Comparison of ENCODE assay signal across 8 cellular contexts in genomic region chr16:68417711-68418301, GRCh38. TPM values are rescaled to one million over a fixed set of nuclear protein-coding genes. Genes with fewer than 3 reads are reported as not detected.
DNase-seq lines count a peak whose midpoint lies in the region; ATAC-seq, FAIRE-seq and TF ChIP-seq lines count a peak whose summit lies in the region.

No MANE protein-coding gene starts in this region.

- DNase-seq in NCI-H2196 treated with DMSO at 0.1 percent for 48 hours (lab: John Stamatoyannopoulos, UW; ENCODE audit: unreplicated experiment) (peak; percentile 70), keratinocyte (ENCODE audit: low read depth, low spot score) (no peak), iPS-NIHi7 (ENCODE audit: extremely low spot score) (no peak), foreskin fibroblast (no peak)
- DNase-seq in activated CD8-positive, alpha-beta memory T cell treated with anti-CD3 and anti-CD28 coated beads, Interleukin-2, amount 50 U/mL, for 24 hours (ENCODE audit: extremely low read depth) = peak; percentile 32
- peak; percentile 21 to 77 for DNase-seq in stimulated activated effector memory CD8-positive, alpha-beta T cell treated with anti-CD3 and anti-CD28 coated beads, Interleukin-12 subunit alpha, Interleukin-12 subunit beta, amount 100 ng/mL, for 72 hours (ENCODE audit: low spot score in 2 of 2)

- ATAC-seq in GM18502 (IDR thresholded peaks at IDR 0.05; ENCODE audit: poor library complexity, unreplicated experiment) (peak; percentile 76), HG02763 (IDR thresholded peaks at IDR 0.05; ENCODE audit: unreplicated experiment) (peak; percentile 59)
- peak; percentile 94 for ATAC-seq in stimulated activated effector memory CD8-positive, alpha-beta T cell treated with anti-CD3 and anti-CD28 coated beads, Interleukin-12 subunit alpha, Interleukin-12 subunit beta, amount 100 ng/mL, for 72 hours

- no peak for TF ChIP-seq CTCF in keratinocyte (optimal IDR thresholded peaks at IDR 0.05 in 1 of 3, IDR thresholded peaks at IDR 0.05 in 1 of 3, conservative IDR thresholded peaks at IDR 0.05 in 1 of 3; ENCODE audit: extremely low read depth in 1 of 3, insufficient read depth in 2 of 3, low read length in 3 of 3)
- TF ChIP-seq CTCF in foreskin fibroblast (IDR thresholded peaks at IDR 0.05; ENCODE audit: low read depth, low read length) = no peak

- no peaks in the 10 kb centered on the region for H3K36me3 ChIP-seq in keratinocyte (ENCODE audit: control insufficient read depth in 2 of 2, extremely low read depth in 1 of 2, insufficient read depth in 2 of 2, low read length in 2 of 2)

- no peaks in the 10 kb centered on the region for H3K9me3 ChIP-seq in keratinocyte (ENCODE audit: control insufficient read depth, low read depth, low read length)

- peaks cover 10% of the 10 kb centered on the region for H3K4me1 ChIP-seq in keratinocyte (ENCODE audit: control insufficient read depth, extremely low read depth, insufficient read depth, low read length)

- FAIRE-seq in keratinocyte (lab: Jason Lieb, UNC) = peak; percentile 41

- no peak overlapping the region for H2AFZ ChIP-seq in keratinocyte (ENCODE audit: control insufficient read depth, low read length)

- H3K4me3 Mint-ChIP-seq in stimulated activated effector memory CD8-positive, alpha-beta T cell treated with anti-CD3 and anti-CD28 coated beads, Interleukin-12 subunit alpha, Interleukin-12 subunit beta, amount 100 ng/mL, for 72 hours = peak overlapping the region; percentile 63

- no peak overlapping the region for H3K27ac ChIP-seq in keratinocyte (ENCODE audit: control insufficient read depth, insufficient read depth, low read length)

- H3K79me2 ChIP-seq in keratinocyte (ENCODE audit: control insufficient read depth, insufficient read depth, low read length) = no peaks in the 10 kb centered on the region

- H3K27me3 ChIP-seq in keratinocyte (ENCODE audit: control insufficient read depth, extremely low read depth, insufficient read depth, low read length) = no peaks in the 10 kb centered on the region

- peak overlapping the region; percentile 73 for H3K4me2 ChIP-seq in keratinocyte (ENCODE audit: control insufficient read depth, extremely low read depth, insufficient read depth, low read depth, low read length)

- no peaks in the 10 kb centered on the region for H3K9me1 ChIP-seq in keratinocyte (ENCODE audit: control insufficient read depth, extremely low read depth, insufficient read depth, low read length)

- H4K20me1 ChIP-seq in keratinocyte (ENCODE audit: control insufficient read depth, extremely low read depth, insufficient read depth, low read length) = no peaks in the 10 kb centered on the region

- peaks cover 3% of the 10 kb centered on the region for H3K9me3 Mint-ChIP-seq in stimulated activated effector memory CD8-positive, alpha-beta T cell treated with anti-CD3 and anti-CD28 coated beads, Interleukin-12 subunit alpha, Interleukin-12 subunit beta, amount 100 ng/mL, for 72 hours

- no peak overlapping the region for H3K9ac ChIP-seq in keratinocyte (ENCODE audit: control insufficient read depth, extremely low read depth, insufficient read depth, low read length)

- dilution Hi-C loops in keratinocyte (cut with MboI; ENCODE audit: extremely low pct_ligation_motif_present, low sequenced_read_pairs) = no loop called here

- H3K4me3 ChIP-seq in keratinocyte (ENCODE audit: control insufficient read depth in 2 of 3, extremely low read depth in 1 of 3, insufficient read depth in 2 of 3, low read depth in 1 of 3, low read length in 3 of 3) (no peak overlapping the region), foreskin fibroblast (ENCODE audit: low read depth in 1 of 2, low read length in 2 of 2) (no peak overlapping the region)

- peaks cover 48% of the 10 kb centered on the region for H3K4me1 Mint-ChIP-seq in stimulated activated effector memory CD8-positive, alpha-beta T cell treated with anti-CD3 and anti-CD28 coated beads, Interleukin-12 subunit alpha, Interleukin-12 subunit beta, amount 100 ng/mL, for 72 hours

- H3K36me3 Mint-ChIP-seq in stimulated activated effector memory CD8-positive, alpha-beta T cell treated with anti-CD3 and anti-CD28 coated beads, Interleukin-12 subunit alpha, Interleukin-12 subunit beta, amount 100 ng/mL, for 72 hours = no peaks in the 10 kb centered on the region

- peak overlapping the region; percentile 88 for H3K27ac Mint-ChIP-seq in stimulated activated effector memory CD8-positive, alpha-beta T cell treated with anti-CD3 and anti-CD28 coated beads, Interleukin-12 subunit alpha, Interleukin-12 subunit beta, amount 100 ng/mL, for 72 hours

RNA-seq across cellular contexts. Expression of gene SMPD3, which starts 30.5 kb away (rescaled TPM):
- polyA plus RNA-seq in keratinocyte = 0.05 to 0.34 TPM (median 0.14 TPM) in 3 replicates
- polyA plus RNA-seq in keratinocyte (2011; ENCODE audit: low read depth) = 1.7 TPM
- 0.02 and 0.12 TPM in 2 replicates for polyA plus RNA-seq in keratinocyte (2011; cell fraction: cytosol; rRNA removed)
- polyA plus RNA-seq in keratinocyte (2011; cell fraction: nucleus; rRNA removed) = 0.60 and 0.96 TPM in 2 replicates
- 0.24 and 3.2 TPM in 2 replicates for polyA plus RNA-seq in keratinocyte (2012; ENCODE audit: low replicate concordance)
- polyA minus RNA-seq in keratinocyte = 1.7 to 4.1 TPM in 2 of 3 replicates, not detected in the other
- not detected for polyA minus RNA-seq in keratinocyte (2011; cell fraction: cytosol; rRNA and poly(A)+ RNA removed)
- polyA minus RNA-seq in keratinocyte (2011; cell fraction: nucleus; rRNA and poly(A)+ RNA removed) = 2.1 and 3.5 TPM in 2 replicates

Comparison
In these comparisons a context has a peak if more than half of its experiments do, and no peak if none do; other contexts are left out.
1. DNase-seq: peak in NCI-H2196 treated with DMSO at 0.1 percent for 48 hours (single experiment), activated CD8-positive, alpha-beta memory T cell treated with anti-CD3 and anti-CD28 coated beads, Interleukin-2, amount 50 U/mL, for 24 hours (single experiment) and stimulated activated effector memory CD8-positive, alpha-beta T cell treated with anti-CD3 and anti-CD28 coated beads, Interleukin-12 subunit alpha, Interleukin-12 subunit beta, amount 100 ng/mL, for 72 hours (2 of 2); none in keratinocyte (single experiment), iPS-NIHi7 (single experiment) and foreskin fibroblast (0 of 2).
2. Peak in every context shown above with its lines, with median percentiles within 50 percentile points of each other: ATAC-seq.